ENCODE assay signal across 8 cellular contexts in genomic region chr1:38046884-38047602, GRCh38. TPM values are rescaled to one million over a fixed set of nuclear protein-coding genes. Genes with fewer than 3 reads are reported as not detected.
A peak's percentile ranks its signal among the peaks of the same experiment; 100 is the strongest.
DNase-seq lines count a peak whose midpoint lies in the region; ATAC-seq and TF ChIP-seq lines count a peak whose summit lies in the region.

No MANE protein-coding gene starts in this region.

- no peak; the same call in 1 of the 2 replicates for TF ChIP-seq RAD21 in IMR-90 (IDR thresholded peaks at IDR 0.05; ENCODE audit: low read length)

- peaks cover 30% of the 10 kb centered on the region for H3K27me3 ChIP-seq in CD8-positive, alpha-beta memory T cell (ENCODE audit: insufficient read depth, low read length, poor library complexity, severe bottlenecking)
- peaks cover 72% of the 10 kb centered on the region for H3K27me3 ChIP-seq in IMR-90 (ENCODE audit: control insufficient read depth, insufficient read depth, low read length)
- peaks cover 58% of the 10 kb centered on the region for H3K27me3 ChIP-seq in adipocyte (replicated peaks; ENCODE audit: control insufficient read depth, insufficient read depth, low read length)

- no peak overlapping the region for H4K8ac ChIP-seq in IMR-90 (ENCODE audit: low read depth in 2 of 2, low read length in 2 of 2)

- H3K9me3 Mint-ChIP-seq in CD8-positive, alpha-beta memory T cell, result no peaks in the 10 kb centered on the region
- H3K9me3 Mint-ChIP-seq in type B pancreatic cell, result no peaks in the 10 kb centered on the region

- no peak overlapping the region for H2BK20ac ChIP-seq in IMR-90 (ENCODE audit: low read depth, low read length)

- H3K56ac ChIP-seq in IMR-90 (ENCODE audit: extremely low read depth, insufficient read depth, low read length), result no peak overlapping the region; the same call in 1 of the 2 replicates

- no peak overlapping the region for H3K18ac ChIP-seq in IMR-90 (ENCODE audit: low read depth, low read length)

- H2AFZ ChIP-seq in IMR-90 (replicated peaks; ENCODE audit: low read length, poor library complexity), result peak overlapping the region; percentile 97

- peak overlapping the region; percentile 26 for H3K4me3 ChIP-seq in CD8-positive, alpha-beta memory T cell (ENCODE audit: low read length)
- H3K4me3 ChIP-seq in IMR-90 (ENCODE audit: insufficient read depth, low read depth, low read length) (peak overlapping the region; percentile 48), adipocyte (ENCODE audit: low read length) (peak overlapping the region; percentile 73)

- in situ Hi-C loops in IMR-90 (cut with MboI; ENCODE audit: low sequenced_read_pairs), result no loop called here

- H3K9me3 ChIP-seq in CD8-positive, alpha-beta memory T cell (ENCODE audit: low read length), result no peaks in the 10 kb centered on the region
- 0 out of 2 replicates have a peak, but pooled peaks cover 2% of the 10 kb centered on the region for H3K9me3 ChIP-seq in IMR-90 (ENCODE audit: control insufficient read depth, insufficient read depth, low read length)
- no peaks in the 10 kb centered on the region for H3K9me3 ChIP-seq in adipocyte (ENCODE audit: control insufficient read depth, low read length)

- POLR2A ChIA-PET in CD8-positive, alpha-beta memory T cell (lab: Charles Lee), result interaction anchor here (0.9 kb wide), 1 partner anchor 17 kb away, joined by 3 read pairs; no protein-coding TSS in a partner anchor
- POLR2A ChIA-PET in IMR-90 (lab: Charles Lee; ENCODE audit: unreplicated experiment), result interaction anchor here (1.4 kb wide), 1 partner anchor 51 kb away, joined by 4 read pairs; no protein-coding TSS in a partner anchor

- intact Hi-C loops in IMR-90 (cut with micrococcal nuclease), result no loop called here
- intact Hi-C loops in left cardiac atrium (cut with DNase I), result loop anchor here in 1 of 2 donors (10.0 kb wide), 1 partner anchor 788 kb away; no protein-coding TSS in a partner anchor
- intact Hi-C loops in posterior cingulate gyrus (cut with DNase I), result loop anchor here (10.0 kb wide), 1 partner anchor 528 kb away; no protein-coding TSS in a partner anchor

- H3K27ac Mint-ChIP-seq in CD8-positive, alpha-beta memory T cell, result no peak overlapping the region
- no peak overlapping the region for H3K27ac Mint-ChIP-seq in type B pancreatic cell

- no peaks in the 10 kb centered on the region for H4K20me1 ChIP-seq in IMR-90 (ENCODE audit: insufficient read depth, low read length)

- no peak overlapping the region for H4K91ac ChIP-seq in IMR-90 (ENCODE audit: insufficient read depth, low read depth, low read length)

- peaks cover 25 to 29% of the 10 kb centered on the region in 2 donors for H3K27me3 Mint-ChIP-seq in CD8-positive, alpha-beta memory T cell
- H3K27me3 Mint-ChIP-seq in type B pancreatic cell, result peaks cover 74% of the 10 kb centered on the region

- peak; percentile 61 to 81 (median 75) for DNase-seq in CD8-positive, alpha-beta memory T cell
- DNase-seq in IMR-90, result peak; percentile 67
- DNase-seq in SW480 (ENCODE audit: low spot score), result peak; percentile 59
- peak; percentile 93 for DNase-seq in adipocyte (ENCODE audit: low read depth)
- peak; percentile 90 for DNase-seq in left cardiac atrium
- DNase-seq in posterior cingulate gyrus, result peak; percentile 78 to 98 (median 91)
- DNase-seq in type B pancreatic cell (ENCODE audit: extremely low spot score, unreplicated experiment), result peak; percentile 83

- no peak for TF ChIP-seq POLR2A in IMR-90 (IDR thresholded peaks at IDR 0.05; ENCODE audit: low read depth, low read length)

- H2BK120ac ChIP-seq in IMR-90 (ENCODE audit: low read depth, low read length), result no peak overlapping the region

- peak overlapping the region; percentile 66 to 86 (median 77) for H3K4me3 Mint-ChIP-seq in CD8-positive, alpha-beta memory T cell
- peak overlapping the region; percentile 86 for H3K4me3 Mint-ChIP-seq in type B pancreatic cell

- peak overlapping the region; percentile 11 for H2AK9ac ChIP-seq in IMR-90 (replicated peaks; ENCODE audit: low read depth, low read length, poor library complexity)

- WGBS in IMR-90 (ENCODE audit: extremely low coverage in 2 of 2, insufficient read length in 1 of 2), 2 experiments, result 1% methylated on average over 32 of the region's 99 CpGs; no CpG with 5 or more reads in 1 of the 2 experiments

- peak overlapping the region; percentile 88 for H3K4me2 ChIP-seq in IMR-90 (ENCODE audit: low read depth, low read length)

- no peaks in the 10 kb centered on the region for H3K36me3 Mint-ChIP-seq in CD8-positive, alpha-beta memory T cell
- peaks cover 3% of the 10 kb centered on the region for H3K36me3 Mint-ChIP-seq in type B pancreatic cell

- ATAC-seq in GM21447 (IDR thresholded peaks at IDR 0.05; ENCODE audit: unreplicated experiment), result peak; percentile 54
- ATAC-seq in IMR-90 (ENCODE audit: low read depth), result peak; percentile 93
- peak; percentile 95 to 98 for ATAC-seq in left cardiac atrium

- CTCF ChIA-PET in CD8-positive, alpha-beta memory T cell (lab: Charles Lee), result no interaction called here
- CTCF ChIA-PET in IMR-90 (lab: Yijun Ruan, JAX), result interaction anchor here (0.8 kb wide), 1 partner anchor 475 kb away, joined by 3 read pairs; no protein-coding TSS in a partner anchor

- H3K14ac ChIP-seq in IMR-90 (replicated peaks; ENCODE audit: low read depth, low read length), result no peak overlapping the region

- BruUV-seq in IMR-90 (replicated peaks; lab: Mats Ljungman, UMichigan), result no TSS peak

- H3K4me1 Mint-ChIP-seq in CD8-positive, alpha-beta memory T cell, result peaks cover 11 to 22% (median 11%) of the 10 kb centered on the region in 3 donors
- peaks cover 15% of the 10 kb centered on the region for H3K4me1 Mint-ChIP-seq in type B pancreatic cell (ENCODE audit: unreplicated experiment)

- no peaks in the 10 kb centered on the region for H3K79me1 ChIP-seq in IMR-90 (ENCODE audit: low read depth in 1 of 2, low read length in 2 of 2)

- H3K23ac ChIP-seq in IMR-90 (ENCODE audit: low read depth, low read length), result no peak overlapping the region

- no peaks in the 10 kb centered on the region for H3K36me3 ChIP-seq in CD8-positive, alpha-beta memory T cell (ENCODE audit: insufficient read depth, low read length)
- H3K36me3 ChIP-seq in IMR-90 (ENCODE audit: control insufficient read depth, insufficient read depth, low read length), result no peaks in the 10 kb centered on the region
- H3K36me3 ChIP-seq in adipocyte (ENCODE audit: control insufficient read depth, insufficient read depth, low read length, severe bottlenecking), result no peaks in the 10 kb centered on the region

- H3K27ac ChIP-seq in CD8-positive, alpha-beta memory T cell (ENCODE audit: low read depth, low read length), result no peak overlapping the region
- no peak overlapping the region for H3K27ac ChIP-seq in IMR-90 (ENCODE audit: insufficient read depth, low read length)

- no peak overlapping the region for H4K5ac ChIP-seq in IMR-90 (ENCODE audit: low read depth, low read length)

- dilution Hi-C loops in IMR-90 (cut with HindIII; ENCODE audit: low sequenced_read_pairs, unreplicated experiment), result no loop called here

- H3K9me1 ChIP-seq in IMR-90 (ENCODE audit: insufficient read depth, low read length), result no peaks in the 10 kb centered on the region

- TF ChIP-seq CTCF in IMR-90 (conservative IDR thresholded peaks at IDR 0.05; ENCODE audit: low read depth, low read length) (no peak), type B pancreatic cell (conservative IDR thresholded peaks at IDR 0.05) (no peak)

- no peak overlapping the region for H2AK5ac ChIP-seq in IMR-90 (ENCODE audit: low read depth, low read length)

- no peak overlapping the region for H2BK15ac ChIP-seq in IMR-90 (ENCODE audit: low read depth, low read length)

- no peak overlapping the region for H2BK5ac ChIP-seq in IMR-90 (ENCODE audit: low read depth, low read length, poor library complexity, severe bottlenecking)

- no peak overlapping the region for H3K9ac ChIP-seq in IMR-90 (ENCODE audit: low read depth, low read length)
- H3K9ac ChIP-seq in adipocyte (ENCODE audit: low read length), result no peak overlapping the region

- no peak overlapping the region for H3K4ac ChIP-seq in IMR-90 (ENCODE audit: low read depth, low read length)

- H3K4me1 ChIP-seq in CD8-positive, alpha-beta memory T cell (ENCODE audit: insufficient read depth, low read length), result peaks cover 11% of the 10 kb centered on the region
- no peaks in the 10 kb centered on the region for H3K4me1 ChIP-seq in IMR-90 (ENCODE audit: control insufficient read depth, insufficient read depth, low read length)
- peaks cover 10% of the 10 kb centered on the region for H3K4me1 ChIP-seq in adipocyte (ENCODE audit: control insufficient read depth, insufficient read depth, low read length)

RNA-seq across cellular contexts. Expression of gene POU3F1, which starts 0.5 kb away (rescaled TPM):
- total RNA-seq in CD8-positive, alpha-beta memory T cell, result under 1 TPM; 0.44 to 0.57 TPM
- polyA plus RNA-seq in CD8-positive, alpha-beta memory T cell, result 0.09 TPM
- total RNA-seq in IMR-90 (2012; rRNA removed) (not detected in 2 replicates), left cardiac atrium (under 1 TPM in 1 of 2 donors, not detected in 1; 0.09 TPM), type B pancreatic cell (ENCODE audit: low replicate concordance) (0.69 and 2.8 TPM in 2 replicates)
- not detected in 2 replicates for polyA plus RNA-seq in IMR-90 (2012; rRNA removed)
- 0.03 TPM in 1 of 2 replicates, not detected in the other for polyA plus RNA-seq in IMR-90 (2012; cell fraction: cytosol; rRNA removed)
- polyA plus RNA-seq in IMR-90 (2012; cell fraction: nucleus; rRNA removed; ENCODE audit: low replicate concordance), result 0.03 TPM in 1 of 2 replicates, not detected in the other

RNA-seq across cellular contexts. Expression of gene UTP11, which starts 34.5 kb away (rescaled TPM):
- total RNA-seq in CD8-positive, alpha-beta memory T cell, result 10 to 100 TPM; 73.5 to 73.6 TPM
- polyA plus RNA-seq in CD8-positive, alpha-beta memory T cell, result 22.4 TPM
- total RNA-seq in IMR-90 (2012; rRNA removed) (27.8 and 58.3 TPM in 2 replicates), left cardiac atrium (10 to 100 TPM; 24.7 to 37.8 TPM), type B pancreatic cell (ENCODE audit: low replicate concordance) (22.7 and 33.1 TPM in 2 replicates)
- 19.3 and 22.0 TPM in 2 replicates for polyA plus RNA-seq in IMR-90 (2012; rRNA removed)
- 7.2 and 12.9 TPM in 2 replicates for polyA plus RNA-seq in IMR-90 (2012; cell fraction: cytosol; rRNA removed)
- 2.1 and 14.6 TPM in 2 replicates for polyA plus RNA-seq in IMR-90 (2012; cell fraction: nucleus; rRNA removed; ENCODE audit: low replicate concordance)

RNA-seq across cellular contexts. Expression of gene FHL3, which starts 41.7 kb away (rescaled TPM):
- total RNA-seq in CD8-positive, alpha-beta memory T cell, result 10 to 100 TPM; 15.4 to 17.5 TPM
- polyA plus RNA-seq in CD8-positive, alpha-beta memory T cell, result 19.7 TPM
- total RNA-seq in IMR-90 (2012; rRNA removed), result 7.2 and 11.5 TPM in 2 replicates
- 26.0 and 27.1 TPM in 2 replicates for polyA plus RNA-seq in IMR-90 (2012; rRNA removed)
- polyA plus RNA-seq in IMR-90 (2012; cell fraction: cytosol; rRNA removed), result 25.2 and 47.0 TPM in 2 replicates
- polyA plus RNA-seq in IMR-90 (2012; cell fraction: nucleus; rRNA removed; ENCODE audit: low replicate concordance), result 24.2 and 52.9 TPM in 2 replicates
- 10 to 100 TPM in 1 of 2 donors, 1 to 10 TPM in 1; 9.9 to 18.6 TPM for total RNA-seq in left cardiac atrium
- 7.0 and 25.1 TPM in 2 replicates for total RNA-seq in type B pancreatic cell (ENCODE audit: low replicate concordance)

RNA-seq across cellular contexts. Expression of gene SF3A3, which starts 57.2 kb away (rescaled TPM):
- total RNA-seq in CD8-positive, alpha-beta memory T cell, result 100 to 1,000 TPM; 116 to 129 TPM
- polyA plus RNA-seq in CD8-positive, alpha-beta memory T cell, result 94.6 TPM
- 90.0 and 109 TPM in 2 replicates for total RNA-seq in IMR-90 (2012; rRNA removed)
- polyA plus RNA-seq in IMR-90 (2012; rRNA removed), result 35.7 and 39.9 TPM in 2 replicates
- 7.2 and 42.6 TPM in 2 replicates for polyA plus RNA-seq in IMR-90 (2012; cell fraction: cytosol; rRNA removed)
- polyA plus RNA-seq in IMR-90 (2012; cell fraction: nucleus; rRNA removed; ENCODE audit: low replicate concordance), result 10.4 and 48.2 TPM in 2 replicates
- 10 to 100 TPM; 27.7 to 36.1 TPM for total RNA-seq in left cardiac atrium
- 56.1 and 86.5 TPM in 2 replicates for total RNA-seq in type B pancreatic cell (ENCODE audit: low replicate concordance)
